ENCODE assay signal across 8 cellular contexts in the genomic region with DNA sequence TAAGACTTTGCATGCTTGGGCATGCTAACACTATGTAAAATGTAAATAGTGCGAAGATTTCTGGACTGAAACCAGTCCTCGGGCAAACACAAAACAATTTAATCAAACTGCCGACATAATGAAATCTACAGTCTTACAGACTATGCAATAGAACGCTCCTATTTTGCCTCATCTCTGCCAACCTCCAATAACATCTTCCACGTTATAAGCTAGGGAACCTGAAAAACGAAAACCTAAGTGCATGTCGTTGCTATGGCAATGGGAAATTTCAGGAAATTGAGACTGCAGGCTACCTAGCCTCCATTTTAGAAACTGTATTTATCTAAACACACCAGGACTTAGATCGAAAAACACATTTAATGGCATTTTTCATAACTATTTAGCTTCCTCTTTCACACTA. TPM values are rescaled to one million over a fixed set of nuclear protein-coding genes. Genes with fewer than 3 reads are reported as not detected.
DNase-seq lines count a peak whose midpoint lies in the region; FAIRE-seq and TF ChIP-seq lines count a peak whose summit lies in the region.

No MANE protein-coding gene starts in this region.

- H3K4me3 Mint-ChIP-seq in activated naive CD4-positive, alpha-beta T cell treated with anti-CD3 and anti-CD28 coated beads, Interleukin-2, amount 10 ng/mL, durations not matched to agents 7 days and 5 days: peak overlapping the region; percentile 100
- H3K4me3 Mint-ChIP-seq in chondrocyte (ENCODE audit: unreplicated experiment) (peak overlapping the region; percentile 97), mesothelial cell of epicardium (peak overlapping the region; percentile 97)

- CTCF ChIA-PET in activated naive CD4-positive, alpha-beta T cell treated with anti-CD3 and anti-CD28 coated beads, Interleukin-2, amount 10 ng/mL, durations not matched to agents 7 days and 5 days (lab: Charles Lee): no interaction called here

- TF ChIP-seq CTCF in chondrocyte (IDR thresholded peaks at IDR 0.05) (no peak), mesothelial cell of epicardium (IDR thresholded peaks at IDR 0.05; ENCODE audit: unreplicated experiment) (no peak), D721Med (IDR thresholded peaks at IDR 0.05; ENCODE audit: insufficient read depth, missing control alignments) (no peak)

- peaks cover 33% of the 10 kb centered on the region for H3K36me3 Mint-ChIP-seq in activated naive CD4-positive, alpha-beta T cell treated with anti-CD3 and anti-CD28 coated beads, Interleukin-2, amount 10 ng/mL, durations not matched to agents 7 days and 5 days
- H3K36me3 Mint-ChIP-seq in chondrocyte (ENCODE audit: low read depth) (peaks cover 3% of the 10 kb centered on the region), mesothelial cell of epicardium (peaks cover 11% of the 10 kb centered on the region)

- H3K4me1 Mint-ChIP-seq in activated naive CD4-positive, alpha-beta T cell treated with anti-CD3 and anti-CD28 coated beads, Interleukin-2, amount 10 ng/mL, durations not matched to agents 7 days and 5 days: peaks cover 45% of the 10 kb centered on the region
- H3K4me1 Mint-ChIP-seq in chondrocyte (ENCODE audit: low read depth) (peaks cover 55% of the 10 kb centered on the region), mesothelial cell of epicardium (peaks cover 37% of the 10 kb centered on the region)

- H3K9me3 Mint-ChIP-seq in activated naive CD4-positive, alpha-beta T cell treated with anti-CD3 and anti-CD28 coated beads, Interleukin-2, amount 10 ng/mL, durations not matched to agents 7 days and 5 days: no peaks in the 10 kb centered on the region
- H3K9me3 Mint-ChIP-seq in chondrocyte (ENCODE audit: low read depth) (no peaks in the 10 kb centered on the region), mesothelial cell of epicardium (peaks cover 4% of the 10 kb centered on the region)

- H3K27me3 Mint-ChIP-seq in activated naive CD4-positive, alpha-beta T cell treated with anti-CD3 and anti-CD28 coated beads, Interleukin-2, amount 10 ng/mL, durations not matched to agents 7 days and 5 days: no peaks in the 10 kb centered on the region
- H3K27me3 Mint-ChIP-seq in chondrocyte (ENCODE audit: low read depth) (no peaks in the 10 kb centered on the region), mesothelial cell of epicardium (ENCODE audit: low read depth) (no peaks in the 10 kb centered on the region)

- DNase-seq in activated naive CD4-positive, alpha-beta T cell treated with anti-CD3 and anti-CD28 coated beads, Interleukin-2, amount 10 ng/mL, durations not matched to agents 7 days and 5 days: no peak
- no peak for DNase-seq in activated naive CD4-positive, alpha-beta T cell (lab: John Stamatoyannopoulos, UW)
- DNase-seq in NOMO-1 treated with DMSO at 0.1 percent for 48 hours (lab: John Stamatoyannopoulos, UW; ENCODE audit: unreplicated experiment): peak; percentile 43
- no peak for DNase-seq in chondrocyte (ENCODE audit: low spot score)
- no peak for DNase-seq in mesothelial cell of epicardium (ENCODE audit: low spot score in 2 of 2, unreplicated experiment in 2 of 2)
- DNase-seq in NCI-H345 (lab: John Stamatoyannopoulos, UW): no peak
- DNase-seq in superior temporal gyrus (ENCODE audit: extremely low spot score): no peak
- no peak for DNase-seq in D721Med (ENCODE audit: insufficient read length, low spot score)

- FAIRE-seq in D721Med (lab: Jason Lieb, UNC): no peak

- H3K27ac Mint-ChIP-seq in activated naive CD4-positive, alpha-beta T cell treated with anti-CD3 and anti-CD28 coated beads, Interleukin-2, amount 10 ng/mL, durations not matched to agents 7 days and 5 days: peak overlapping the region; percentile 95
- peak overlapping the region; percentile 100 for H3K27ac Mint-ChIP-seq in chondrocyte (ENCODE audit: unreplicated experiment)
- H3K27ac Mint-ChIP-seq in mesothelial cell of epicardium: peak overlapping the region; percentile 99

RNA-seq across cellular contexts. Expression of a gene that starts 1.1 kb away (rescaled TPM):
- total RNA-seq in chondrocyte: 17.9 to 37.9 TPM (median 20.2 TPM) in 3 replicates
- 48.7 to 52.1 TPM (median 50.3 TPM) in 3 replicates for total RNA-seq in mesothelial cell of epicardium
